Comparison of ENCODE assay signal across 13 cellular contexts in the genomic region with DNA sequence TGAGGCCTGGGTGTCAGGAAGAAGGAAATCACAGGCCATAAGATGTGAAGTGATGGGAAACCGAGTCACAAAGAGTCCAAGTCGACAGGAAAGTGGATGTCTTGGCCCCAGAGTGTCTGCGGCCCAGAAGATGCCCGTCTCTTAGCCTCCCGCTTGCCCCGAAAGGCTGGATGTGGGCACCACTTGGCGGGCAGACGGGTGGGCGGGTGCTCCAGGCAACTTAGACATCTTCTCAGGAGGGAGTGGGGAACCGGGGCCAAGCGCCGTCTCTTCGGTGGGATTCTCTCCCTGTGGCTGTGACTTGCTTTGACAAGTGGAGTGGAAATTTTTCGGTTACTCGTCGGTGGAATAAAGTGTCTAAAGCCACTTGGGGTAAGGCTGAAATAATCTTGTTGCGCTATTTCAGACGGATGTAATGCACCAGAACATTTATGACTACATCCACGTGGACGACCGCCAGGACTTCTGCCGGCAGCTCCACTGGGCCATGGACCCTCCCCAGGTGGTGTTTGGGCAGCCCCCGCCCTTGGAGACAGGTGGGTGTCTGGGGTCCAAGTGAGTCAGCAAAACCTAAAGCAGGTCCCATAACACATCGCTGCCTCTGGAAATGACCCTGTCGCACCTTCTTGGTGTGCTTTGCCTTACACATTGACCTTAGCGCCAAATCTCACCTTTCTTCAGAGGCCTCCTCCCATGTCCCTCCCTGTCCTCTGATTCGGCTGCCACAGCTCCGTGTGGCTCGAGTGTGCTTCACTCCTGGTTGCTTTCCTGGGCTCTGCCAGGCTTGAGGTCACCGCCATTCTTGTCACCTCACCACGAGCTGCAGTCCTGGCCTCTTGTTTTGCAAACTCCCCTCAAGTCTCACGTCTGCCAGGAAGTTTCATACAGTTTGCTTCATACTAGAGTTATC. TPM values are rescaled to one million over a fixed set of nuclear protein-coding genes. Genes with fewer than 3 reads are reported as not detected.
DNase-seq lines count a peak whose midpoint lies in the region; ATAC-seq and TF ChIP-seq lines count a peak whose summit lies in the region.
"Had no signal": no experiment of that assay in that cellular context is flagged by ENCODE, and none has a peak within 500 bp of the region (broad histone marks: within the 10 kb centered on the region; RNA-seq: fewer than 3 reads in every experiment).

No MANE protein-coding gene starts in this region.

- H3K4me1 Mint-ChIP-seq in activated naive CD4-positive, alpha-beta T cell treated with anti-CD3 and anti-CD28 coated beads, Interleukin-2, amount 50 U/mL, for 24 hours, result no peaks in the 10 kb centered on the region
- peaks cover 22% of the 10 kb centered on the region for H3K4me1 Mint-ChIP-seq in activated naive CD4-positive, alpha-beta T cell treated with anti-CD3 and anti-CD28 coated beads, Interleukin-2, amount 10 ng/mL, durations not matched to agents 7 days and 5 days
- peaks cover 9% of the 10 kb centered on the region for H3K4me1 Mint-ChIP-seq in chondrocyte (ENCODE audit: low read depth)
- H3K4me1 Mint-ChIP-seq in stimulated activated memory B cell treated with anti-CD40 and anti-IgM and Interleukin-4, amounts not matched to agents 10 μg/mL and 1 μg/mL and 100 μg/mL, for 72 hours, result peaks cover 24% of the 10 kb centered on the region

- H3K27me3 Mint-ChIP-seq in activated naive CD4-positive, alpha-beta T cell treated with anti-CD3 and anti-CD28 coated beads, Interleukin-2, amount 50 U/mL, for 24 hours, result no peaks in the 10 kb centered on the region
- no peaks in the 10 kb centered on the region for H3K27me3 Mint-ChIP-seq in activated naive CD4-positive, alpha-beta T cell treated with anti-CD3 and anti-CD28 coated beads, Interleukin-2, amount 10 ng/mL, durations not matched to agents 7 days and 5 days
- H3K27me3 Mint-ChIP-seq in chondrocyte (ENCODE audit: low read depth), result no peaks in the 10 kb centered on the region
- H3K27me3 Mint-ChIP-seq in stimulated activated memory B cell treated with anti-CD40 and anti-IgM and Interleukin-4, amounts not matched to agents 10 μg/mL and 1 μg/mL and 100 μg/mL, for 72 hours, result peaks cover 16% of the 10 kb centered on the region

- no peaks in the 10 kb centered on the region for H3K9me3 Mint-ChIP-seq in activated naive CD4-positive, alpha-beta T cell treated with anti-CD3 and anti-CD28 coated beads, Interleukin-2, amount 50 U/mL, for 24 hours
- H3K9me3 Mint-ChIP-seq in activated naive CD4-positive, alpha-beta T cell treated with anti-CD3 and anti-CD28 coated beads, Interleukin-2, amount 10 ng/mL, durations not matched to agents 7 days and 5 days, result no peaks in the 10 kb centered on the region
- no peaks in the 10 kb centered on the region for H3K9me3 Mint-ChIP-seq in chondrocyte (ENCODE audit: low read depth)
- H3K9me3 Mint-ChIP-seq in stimulated activated memory B cell treated with anti-CD40 and anti-IgM and Interleukin-4, amounts not matched to agents 10 μg/mL and 1 μg/mL and 100 μg/mL, for 72 hours, result peaks cover 11% of the 10 kb centered on the region

- DNase-seq in activated naive CD4-positive, alpha-beta T cell treated with anti-CD3 and anti-CD28 coated beads, Interleukin-2, amount 10 ng/mL, durations not matched to agents 7 days and 5 days, result no peak
- DNase-seq in M059J (ENCODE audit: low read depth) (peak; percentile 15), chondrocyte (ENCODE audit: low spot score) (peak; percentile 68), KBM-7 (no peak)
- DNase-seq: activated gamma-delta T cell treated with Interleukin-2 at 50 U/mL for 16 hours, cortex of kidney, MM.1S, NCI-H2029 treated with DMSO at 0.1 percent for 48 hours, NCI-H510A treated with DMSO at 0.1 percent for 48 hours had no signal

- H3K36me3 Mint-ChIP-seq in activated naive CD4-positive, alpha-beta T cell treated with anti-CD3 and anti-CD28 coated beads, Interleukin-2, amount 50 U/mL, for 24 hours, result no peaks in the 10 kb centered on the region
- no peaks in the 10 kb centered on the region for H3K36me3 Mint-ChIP-seq in activated naive CD4-positive, alpha-beta T cell treated with anti-CD3 and anti-CD28 coated beads, Interleukin-2, amount 10 ng/mL, durations not matched to agents 7 days and 5 days
- peaks cover 2% of the 10 kb centered on the region for H3K36me3 Mint-ChIP-seq in chondrocyte (ENCODE audit: low read depth)
- H3K36me3 Mint-ChIP-seq in stimulated activated memory B cell treated with anti-CD40 and anti-IgM and Interleukin-4, amounts not matched to agents 10 μg/mL and 1 μg/mL and 100 μg/mL, for 72 hours, result peaks cover 63% of the 10 kb centered on the region

- in situ Hi-C loops in KBM-7 (cut with MboI; ENCODE audit: low pct_unique_long_range_greater_than_20kb, low sequenced_read_pairs), result no loop called here

- CTCF ChIA-PET in activated naive CD4-positive, alpha-beta T cell treated with anti-CD3 and anti-CD28 coated beads, Interleukin-2, amount 10 ng/mL, durations not matched to agents 7 days and 5 days (lab: Charles Lee), result no interaction called here

- H3K4me3 Mint-ChIP-seq in activated naive CD4-positive, alpha-beta T cell treated with anti-CD3 and anti-CD28 coated beads, Interleukin-2, amount 50 U/mL, for 24 hours, result no peak overlapping the region
- no peak overlapping the region for H3K4me3 Mint-ChIP-seq in activated naive CD4-positive, alpha-beta T cell treated with anti-CD3 and anti-CD28 coated beads, Interleukin-2, amount 10 ng/mL, durations not matched to agents 7 days and 5 days
- H3K4me3 Mint-ChIP-seq in chondrocyte (ENCODE audit: unreplicated experiment), result no peak overlapping the region
- H3K4me3 Mint-ChIP-seq in stimulated activated memory B cell treated with anti-CD40 and anti-IgM and Interleukin-4, amounts not matched to agents 10 μg/mL and 1 μg/mL and 100 μg/mL, for 72 hours, result no peak overlapping the region

- no peak for ATAC-seq in stimulated activated memory B cell treated with anti-CD40 and anti-IgM and Interleukin-4, amounts not matched to agents 10 μg/mL and 1 μg/mL and 100 μg/mL, for 72 hours
- no peak for ATAC-seq in GM19023 (IDR thresholded peaks at IDR 0.05; ENCODE audit: unreplicated experiment)
- no peak for ATAC-seq in HG02885 (IDR thresholded peaks at IDR 0.05; ENCODE audit: poor library complexity, unreplicated experiment)

- H3K27ac Mint-ChIP-seq in activated naive CD4-positive, alpha-beta T cell treated with anti-CD3 and anti-CD28 coated beads, Interleukin-2, amount 50 U/mL, for 24 hours, result peak overlapping the region; percentile 53
- H3K27ac Mint-ChIP-seq in activated naive CD4-positive, alpha-beta T cell treated with anti-CD3 and anti-CD28 coated beads, Interleukin-2, amount 10 ng/mL, durations not matched to agents 7 days and 5 days, result no peak overlapping the region
- no peak overlapping the region for H3K27ac Mint-ChIP-seq in chondrocyte (ENCODE audit: unreplicated experiment)
- peak overlapping the region; percentile 90 for H3K27ac Mint-ChIP-seq in stimulated activated memory B cell treated with anti-CD40 and anti-IgM and Interleukin-4, amounts not matched to agents 10 μg/mL and 1 μg/mL and 100 μg/mL, for 72 hours

- no peak for TF ChIP-seq CTCF in chondrocyte (IDR thresholded peaks at IDR 0.05)

RNA-seq across cellular contexts. Expression of gene EXOC3, which starts 20.4 kb away (rescaled TPM):
- 32.2 and 36.7 TPM in 2 replicates for total RNA-seq in M059J (2014; rRNA removed; shearing (Covaris generic))
- total RNA-seq in chondrocyte, result 39.4 to 58.1 TPM (median 43.3 TPM) in 3 replicates

Comparison
In these comparisons a context has a peak if more than half of its experiments do, and no peak if none do; other contexts are left out.
1. H3K27ac Mint-ChIP-seq: peak in activated naive CD4-positive, alpha-beta T cell treated with anti-CD3 and anti-CD28 coated beads, Interleukin-2, amount 50 U/mL, for 24 hours (single experiment) and stimulated activated memory B cell treated with anti-CD40 and anti-IgM and Interleukin-4, amounts not matched to agents 10 μg/mL and 1 μg/mL and 100 μg/mL, for 72 hours (single experiment); none in activated naive CD4-positive, alpha-beta T cell treated with anti-CD3 and anti-CD28 coated beads, Interleukin-2, amount 10 ng/mL, durations not matched to agents 7 days and 5 days (single experiment) and chondrocyte (single experiment).
2. DNase-seq: peak in M059J (single experiment) and chondrocyte (single experiment); none in activated naive CD4-positive, alpha-beta T cell treated with anti-CD3 and anti-CD28 coated beads, Interleukin-2, amount 10 ng/mL, durations not matched to agents 7 days and 5 days (single experiment) and KBM-7 (single experiment).